In genomic region chr3:100708644-100708988, GRCh38 we compare ENCODE assay signal across 8 cellular contexts. TPM values are rescaled to one million over a fixed set of nuclear protein-coding genes. Genes with fewer than 3 reads are reported as not detected.
A peak's percentile ranks its signal among the peaks of the same experiment; 100 is the strongest.
DNase-seq lines count a peak whose midpoint lies in the region; ATAC-seq and TF ChIP-seq lines count a peak whose summit lies in the region.

No MANE protein-coding gene starts in this region.

- H3K27ac ChIP-seq in left ventricle myocardium inferior (replicated peaks) (peak overlapping the region; percentile 96), aorta (ENCODE audit: low read depth in 1 of 2, low read length in 2 of 2) (peak overlapping the region in 1 of 2 donors; percentile 39)

- H3K4me1 ChIP-seq in left ventricle myocardium inferior, result peaks cover 44% of the 10 kb centered on the region
- H3K4me1 ChIP-seq in aorta (ENCODE audit: control insufficient read depth in 1 of 2, insufficient read depth in 2 of 2, low read length in 2 of 2), result peaks cover 0 to 3% of the 10 kb centered on the region in 2 donors

- no peaks in the 10 kb centered on the region for H3K27me3 Mint-ChIP-seq in MCF 10A (ENCODE audit: insufficient read depth, unreplicated experiment)
- H3K27me3 Mint-ChIP-seq in mesothelial cell of epicardium (ENCODE audit: low read depth), result peaks cover 24% of the 10 kb centered on the region

- H3K9me3 Mint-ChIP-seq in MCF 10A (ENCODE audit: unreplicated experiment) (no peaks in the 10 kb centered on the region), mesothelial cell of epicardium (peaks cover 6% of the 10 kb centered on the region)

- POLR2A ChIA-PET in MCF 10A (lab: Yijun Ruan, JAX), result interaction anchor here (0.7 to 7.9 kb wide), 11 partner anchors 9 to 306 kb away, joined by 3 to 100 read pairs (median 5); no protein-coding TSS in a partner anchor

- H3K36me3 Mint-ChIP-seq in MCF 10A (ENCODE audit: insufficient read depth, unreplicated experiment), result peaks cover 22% of the 10 kb centered on the region
- peaks cover 11% of the 10 kb centered on the region for H3K36me3 Mint-ChIP-seq in mesothelial cell of epicardium

- ATAC-seq in Right ventricle myocardium inferior (no peak), aorta (ENCODE audit: low FRiP score) (no peak), GM21723 (IDR thresholded peaks at IDR 0.05; ENCODE audit: unreplicated experiment) (no peak)

- intact Hi-C loops in left ventricle myocardium inferior (cut with micrococcal nuclease) (no loop called here), Right ventricle myocardium inferior (cut with DNase I) (no loop called here), MCF 10A (cut with micrococcal nuclease) (no loop called here), aorta (cut with DNase I) (no loop called here)

- CTCF ChIA-PET in MCF 10A (lab: Yijun Ruan, JAX), result interaction anchor here (0.7 to 10.8 kb wide), 7 partner anchors 26 to 117 kb away, joined by 3 to 110 read pairs (median 5); no protein-coding TSS in a partner anchor

- peak overlapping the region; percentile 89 for H3K4me3 Mint-ChIP-seq in MCF 10A (ENCODE audit: unreplicated experiment)
- peak overlapping the region; percentile 90 for H3K4me3 Mint-ChIP-seq in mesothelial cell of epicardium

- TSS peak; percentile 98 for BruUV-seq in MCF 10A (replicated peaks; lab: Mats Ljungman, UMichigan)

- 88 to 93% methylated on average over 3 of the region's 3 CpGs for WGBS in aorta, 2 donors

- peak overlapping the region; percentile 96 for H3K27ac Mint-ChIP-seq in MCF 10A (ENCODE audit: low read depth, unreplicated experiment)
- H3K27ac Mint-ChIP-seq in mesothelial cell of epicardium, result peak overlapping the region; percentile 94

- in situ Hi-C loops in ACHN (cut with HindIII; ENCODE audit: low pct_ligation_motif_present, low pct_unique_long_range_greater_than_20kb, low sequenced_read_pairs), result no loop called here

- peak overlapping the region; percentile 82 for H3K4me3 ChIP-seq in left ventricle myocardium inferior
- H3K4me3 ChIP-seq in aorta (ENCODE audit: low read length in 2 of 2), result peak overlapping the region; percentile 24 to 45

- H3K36me3 ChIP-seq in left ventricle myocardium inferior, result peaks cover 1% of the 10 kb centered on the region
- H3K36me3 ChIP-seq in aorta (ENCODE audit: control insufficient read depth in 1 of 2, insufficient read depth in 2 of 2, low read length in 1 of 2), result no peaks in the 10 kb centered on the region

- H3K27me3 ChIP-seq in left ventricle myocardium inferior (ENCODE audit: low read depth) (peaks cover 8% of the 10 kb centered on the region), aorta (ENCODE audit: control insufficient read depth in 1 of 2, insufficient read depth in 2 of 2, low read length in 1 of 2) (peaks cover 0 to 2% of the 10 kb centered on the region in 2 donors)

- TF ChIP-seq CTCF in left ventricle myocardium inferior (IDR thresholded peaks at IDR 0.05; ENCODE audit: borderline replicate concordance), result no peak
- TF ChIP-seq CTCF in MCF 10A (IDR thresholded peaks at IDR 0.05; ENCODE audit: unreplicated experiment), result no peak
- TF ChIP-seq CTCF in mesothelial cell of epicardium (IDR thresholded peaks at IDR 0.05; ENCODE audit: unreplicated experiment), result no peak

- H3K4me1 Mint-ChIP-seq in MCF 10A (ENCODE audit: insufficient read depth, unreplicated experiment), result peaks cover 42% of the 10 kb centered on the region
- H3K4me1 Mint-ChIP-seq in mesothelial cell of epicardium, result peaks cover 37% of the 10 kb centered on the region

- DNase-seq in left ventricle myocardium inferior (no peak), Right ventricle myocardium inferior (ENCODE audit: missing footprints) (no peak), MCF 10A (ENCODE audit: unreplicated experiment) (no peak), mesothelial cell of epicardium (ENCODE audit: low spot score in 2 of 2, unreplicated experiment in 2 of 2) (no peak), aorta (no peak), hypothalamus (lab: John Stamatoyannopoulos, UW) (no peak), ACHN (no peak)

- H3K9me3 ChIP-seq in left ventricle myocardium inferior (replicated peaks) (no peaks in the 10 kb centered on the region), aorta (ENCODE audit: control insufficient read depth, low read length) (no peaks in the 10 kb centered on the region)

RNA-seq across cellular contexts. Expression of gene TFG, which starts 0.7 kb away (rescaled TPM):
- total RNA-seq in left ventricle myocardium inferior (114 TPM), Right ventricle myocardium inferior (104 TPM), MCF 10A (2022) (162 and 168 TPM in 2 replicates), mesothelial cell of epicardium (109 to 116 TPM (median 111 TPM) in 3 replicates), aorta (10 to 100 TPM; 71.8 to 71.9 TPM)
- 10 to 100 TPM; 52.3 to 54.8 TPM for polyA plus RNA-seq in aorta
